1 cellular context compared by ENCODE assay signal in genomic region chr7:144452064-144452463, GRCh38.
TF ChIP-seq lines count a peak whose summit lies in the region.

No MANE protein-coding gene starts in this region.

TF ChIP-seq in GM23338, 12 proteins besides CTCF, POLR2A, EP300 and RAD21 (continued from another document):
- TF ChIP-seq REST (IDR thresholded peaks at IDR 0.05; ENCODE audit: unreplicated experiment): no peak
- no peak for TF ChIP-seq JUNB (IDR thresholded peaks at IDR 0.05; ENCODE audit: unreplicated experiment)
TF ChIP-seq in GM23338: peak in this region for 0.
